ENCODE assay signal across 2 cellular contexts in the genomic region with DNA sequence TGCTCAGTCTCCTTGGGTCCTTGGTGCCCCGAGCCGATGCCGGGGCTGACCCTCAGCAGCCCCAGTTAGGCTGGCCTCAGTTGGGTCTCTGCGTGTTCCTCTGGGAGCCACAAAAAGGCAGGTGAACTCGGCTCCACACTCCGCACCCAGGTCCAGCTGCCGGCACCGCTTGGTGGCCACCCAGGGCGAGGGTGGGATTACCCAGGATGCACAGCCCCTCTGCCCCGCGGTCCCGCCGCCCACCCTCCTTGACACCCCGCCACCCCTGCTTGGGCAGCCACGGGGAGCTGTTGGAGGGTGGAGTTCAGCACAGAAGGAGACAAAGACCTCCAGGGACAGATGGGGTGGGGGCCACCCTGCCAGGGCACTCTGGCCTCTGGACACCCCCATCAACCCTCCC.
TF ChIP-seq lines count a peak whose summit lies in the region.

No MANE protein-coding gene starts in this region.

TF ChIP-seq in IMR-90, 13 proteins besides CTCF, POLR2A, EP300 and RAD21:
- TF ChIP-seq RCOR1 (IDR thresholded peaks at IDR 0.05; ENCODE audit: insufficient replicate concordance, low read length) = no peak
- TF ChIP-seq MXI1 (IDR thresholded peaks at IDR 0.05; ENCODE audit: borderline replicate concordance, low read depth, low read length) = no peak
- TF ChIP-seq FOS (IDR thresholded peaks at IDR 0.05; ENCODE audit: low read depth, low read length) = no peak
- TF ChIP-seq CHD1 (IDR thresholded peaks at IDR 0.05; ENCODE audit: low read depth, low read length) = no peak
- TF ChIP-seq NFE2L2 (IDR thresholded peaks at IDR 0.05; ENCODE audit: low read depth, low read length) = no peak
- no peak for TF ChIP-seq SMC3 (IDR thresholded peaks at IDR 0.05; ENCODE audit: low read depth, low read length)
- TF ChIP-seq BHLHE40 (IDR thresholded peaks at IDR 0.05; ENCODE audit: low read depth, low read length) = no peak
- TF ChIP-seq MAFK (IDR thresholded peaks at IDR 0.05; ENCODE audit: low read depth, low read length) = no peak
- no peak for TF ChIP-seq USF2 (IDR thresholded peaks at IDR 0.05; ENCODE audit: low read depth, low read length)

TF ChIP-seq in H1, 55 proteins besides CTCF, POLR2A, EP300 and RAD21:
- TF ChIP-seq SP2 (IDR thresholded peaks at IDR 0.05; ENCODE audit: low read length) (no peak), KDM1A (IDR thresholded peaks at IDR 0.05; ENCODE audit: borderline replicate concordance, low read length) (no peak), BRCA1 (IDR thresholded peaks at IDR 0.05; ENCODE audit: low read depth, low read length) (no peak), SRF (IDR thresholded peaks at IDR 0.05; ENCODE audit: low read depth, low read length) (no peak), CHD2 (IDR thresholded peaks at IDR 0.05; ENCODE audit: low read length) (no peak), SUZ12 (IDR thresholded peaks at IDR 0.05; ENCODE audit: low read length) (no peak), KDM4A (IDR thresholded peaks at IDR 0.05; ENCODE audit: low read depth, low read length, severe bottlenecking) (no peak), GABPA (IDR thresholded peaks at IDR 0.05; ENCODE audit: borderline replicate concordance, insufficient read depth, low read length) (no peak), RFX5 (IDR thresholded peaks at IDR 0.05; ENCODE audit: borderline replicate concordance, low read depth, low read length) (no peak), JUN (IDR thresholded peaks at IDR 0.05; ENCODE audit: low read depth, low read length) (no peak)
